In the genomic region with DNA sequence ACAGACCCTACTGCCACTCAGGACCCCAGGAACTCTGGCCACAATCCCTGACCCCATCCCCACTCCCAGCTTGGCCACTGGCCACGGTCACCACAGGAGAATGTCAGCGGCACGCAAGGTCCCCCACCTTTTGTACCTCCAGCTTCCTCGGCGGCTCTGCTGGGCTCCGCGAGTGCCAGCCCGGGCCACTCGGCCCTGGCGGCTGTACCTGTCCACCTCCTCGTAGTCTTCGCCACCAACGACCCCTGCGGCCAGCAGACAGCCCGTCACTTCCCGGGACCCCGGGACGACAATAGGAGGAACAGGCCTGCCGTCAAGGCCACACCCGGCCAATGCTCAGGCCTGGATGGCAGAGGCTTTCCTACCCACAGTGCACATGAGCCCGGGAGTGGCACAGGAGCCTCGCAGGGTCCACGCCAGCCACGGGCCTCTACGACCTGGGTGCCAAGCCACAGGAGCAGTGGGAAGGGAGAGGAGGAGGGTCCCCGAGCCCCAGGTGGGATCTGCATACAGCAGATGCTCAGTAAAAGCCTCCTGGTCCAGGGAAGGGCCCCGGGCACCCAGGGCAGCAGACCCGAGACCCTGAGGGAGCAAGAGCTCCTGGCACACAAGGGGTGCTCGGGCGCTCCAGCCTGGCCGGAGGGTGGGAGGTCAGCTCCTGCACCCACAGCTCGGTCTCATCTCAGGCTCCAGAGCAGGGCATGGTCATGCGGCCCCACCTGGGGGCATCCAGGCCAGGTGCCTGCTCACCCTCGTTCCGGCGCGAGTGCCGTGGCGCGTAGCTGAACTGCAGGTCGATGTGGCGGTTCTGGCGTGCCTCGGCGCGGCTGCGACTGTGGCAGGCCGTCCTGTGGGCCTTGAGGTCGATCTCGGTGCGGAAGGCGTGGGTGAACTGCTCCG, we compare ENCODE assay signal across 1 cellular context.
TF ChIP-seq lines count a peak whose summit lies in the region.

No MANE protein-coding gene starts in this region.

TF ChIP-seq in H1, 55 proteins besides CTCF, POLR2A, EP300 and RAD21:
- TF ChIP-seq CTBP2 (IDR thresholded peaks at IDR 0.05; ENCODE audit: borderline replicate concordance, insufficient read depth, insufficient read length, low read length): no peak
- TF ChIP-seq CHD1 (IDR thresholded peaks at IDR 0.05; ENCODE audit: low read depth, low read length): no peak
- no peak for TF ChIP-seq SIRT6 (IDR thresholded peaks at IDR 0.05; ENCODE audit: low read length)
- TF ChIP-seq EZH2 (IDR thresholded peaks at IDR 0.05; ENCODE audit: low read depth, low read length, severe bottlenecking): no peak
